8 cellular contexts compared by ENCODE assay signal in genomic region chr6:107113460-107114212, GRCh38. TPM values are rescaled to one million over a fixed set of nuclear protein-coding genes. Genes with fewer than 3 reads are reported as not detected.
A peak's percentile ranks its signal among the peaks of the same experiment; 100 is the strongest.
DNase-seq lines count a peak whose midpoint lies in the region; ATAC-seq, FAIRE-seq and TF ChIP-seq lines count a peak whose summit lies in the region.

No MANE protein-coding gene starts in this region.

- intact Hi-C loops in colonic mucosa (cut with DNase I), result loop anchor here (2.0 kb wide), 1 partner anchor 85 kb away; the partner anchor contains the start of gene MTRES1

- H3K4me3 ChIP-seq in GM08714 (ENCODE audit: low read length) (peak overlapping the region; percentile 81; the same call in 1 of the 2 replicates), colonic mucosa (peak overlapping the region; percentile 45), muscle layer of colon (ENCODE audit: low read depth in 1 of 2, low read length in 2 of 2) (peak overlapping the region; percentile 8 to 63)

- no peak for FAIRE-seq in GM12891 (lab: Jason Lieb, UNC)

- ATAC-seq in GM18873 (IDR thresholded peaks at IDR 0.05; ENCODE audit: low FRiP score, unreplicated experiment) (no peak), GM18517 (IDR thresholded peaks at IDR 0.05; ENCODE audit: unreplicated experiment) (no peak)

- DNase-seq in NCI-H2227 (lab: John Stamatoyannopoulos, UW; ENCODE audit: unreplicated experiment) (peak; percentile 34), colonic mucosa (peak; percentile 56), GM12891 (ENCODE audit: insufficient read length, low spot score) (no peak)
- no peak for DNase-seq in activated CD8-positive, alpha-beta memory T cell treated with anti-CD3 and anti-CD28 coated beads for 24 hours

- H3K9me3 ChIP-seq in colonic mucosa (no peaks in the 10 kb centered on the region), muscle layer of colon (ENCODE audit: low read length) (no peaks in the 10 kb centered on the region)

- H3K9ac ChIP-seq in colonic mucosa (ENCODE audit: low read depth in 2 of 2, low read length in 2 of 2) (peak overlapping the region; percentile 57 to 77), muscle layer of colon (ENCODE audit: low read length) (no peak overlapping the region)

- H3K36me3 ChIP-seq in colonic mucosa (no peaks in the 10 kb centered on the region), muscle layer of colon (ENCODE audit: insufficient read depth, low read length) (no peaks in the 10 kb centered on the region)

- H3K27ac ChIP-seq in colonic mucosa (peak overlapping the region; percentile 70), muscle layer of colon (ENCODE audit: low read depth, low read length) (peak overlapping the region; percentile 39)

- H3K4me1 ChIP-seq in colonic mucosa (peaks cover 4% of the 10 kb centered on the region), muscle layer of colon (ENCODE audit: insufficient read depth, low read length) (peaks cover 7% of the 10 kb centered on the region)

- TF ChIP-seq POLR2A in GM12891 (IDR thresholded peaks at IDR 0.05; ENCODE audit: low read depth, low read length), result no peak

- no peak for TF ChIP-seq CTCF in colonic mucosa (IDR thresholded peaks at IDR 0.05)

- H3K27me3 ChIP-seq in colonic mucosa, result no peaks in the 10 kb centered on the region
- peaks cover 4 to 18% of the 10 kb centered on the region in 2 donors for H3K27me3 ChIP-seq in muscle layer of colon (ENCODE audit: control insufficient read depth in 1 of 2, insufficient read depth in 2 of 2, low read length in 2 of 2)

TF ChIP-seq in GM12891, 5 proteins besides CTCF, POLR2A, EP300 and RAD21:
- TF ChIP-seq POLR2AphosphoS5 (IDR thresholded peaks at IDR 0.05; ENCODE audit: low read depth, low read length) (no peak), POU2F2 (IDR thresholded peaks at IDR 0.05; ENCODE audit: low read depth, low read length) (no peak), PAX5 (IDR thresholded peaks at IDR 0.05; ENCODE audit: insufficient read depth, low read length, severe bottlenecking) (no peak), TAF1 (IDR thresholded peaks at IDR 0.05; ENCODE audit: low read depth, low read length) (no peak), SPI1 (IDR thresholded peaks at IDR 0.05; ENCODE audit: low read depth, low read length) (no peak)

RNA-seq across cellular contexts. Expression of gene BEND3, which starts 1.7 kb away (rescaled TPM):
- 10 to 100 TPM in 1 of 2 donors, 1 to 10 TPM in 1; 4.4 to 11.2 TPM for total RNA-seq in colonic mucosa
- 8.8 TPM for polyA plus RNA-seq in GM12891 (2012; ENCODE audit: low read depth, missing spikeins)

Comparison
In these comparisons a context has a peak if more than half of its experiments do, and no peak if none do; other contexts are left out.
1. DNase-seq: peak in NCI-H2227 (single experiment) and colonic mucosa (single experiment); none in GM12891 (single experiment) and activated CD8-positive, alpha-beta memory T cell treated with anti-CD3 and anti-CD28 coated beads for 24 hours (single experiment).
2. Peak in every context shown above with its lines, with median percentiles within 50 percentile points of each other: H3K4me3 ChIP-seq.